Comparison of ENCODE assay signal across 25 cellular contexts in genomic region chr10:67144554-67144953, GRCh38.
DNase-seq lines count a peak whose midpoint lies in the region; ATAC-seq, FAIRE-seq and TF ChIP-seq lines count a peak whose summit lies in the region.
"Had no signal": no experiment of that assay in that cellular context is flagged by ENCODE, and none has a peak within 500 bp of the region (broad histone marks: within the 10 kb centered on the region; RNA-seq: fewer than 3 reads in every experiment).

No MANE protein-coding gene starts in this region.

- H3K14ac ChIP-seq in neuronal stem cell (ENCODE audit: low read length) = no peak overlapping the region

- TF ChIP-seq POLR2A in HepG2 (IDR thresholded peaks at IDR 0.05; ENCODE audit: insufficient read depth in 1 of 2, low read depth in 2 of 2, low read length in 2 of 2) (no peak), right lobe of liver (IDR thresholded peaks at IDR 0.05) (no peak)

- no peak overlapping the region for H2BK12ac ChIP-seq in neuronal stem cell (ENCODE audit: low read length)

- no peak for FAIRE-seq in HepG2 (lab: Jason Lieb, UNC)
- FAIRE-seq: GM12878, GM12892, GM18507 had no signal

- DNase-seq in HepG2 (ENCODE audit: low spot score) (no peak), right lobe of liver (no peak), neuronal stem cell (ENCODE audit: low spot score) (no peak), ecto neural progenitor cell (ENCODE audit: low spot score) (no peak), NCI-H2196 treated with DMSO at 0.1 percent for 48 hours (lab: John Stamatoyannopoulos, UW; ENCODE audit: unreplicated experiment) (no peak)
- peak; percentile 10 for DNase-seq in Jurkat, Clone E6-1 (ENCODE audit: low read depth, low spot score)
- DNase-seq: ACHN; BE2C; C1 segment of cervical spinal cord; CD4-positive, alpha-beta memory T cell; CD4-positive, CD25-positive, alpha-beta regulatory T cell; CD8-positive, alpha-beta memory T cell; COR-L47; DMS 273 treated with DMSO at 0.1 percent for 48 hours; DMS153; DMS53; DMS79; DND-41; EL; GDM1 had no signal

- H3K4me1 ChIP-seq in HepG2 (ENCODE audit: insufficient read depth, low read length) (no peaks in the 10 kb centered on the region), right lobe of liver (no peaks in the 10 kb centered on the region), neuronal stem cell (ENCODE audit: control insufficient read depth in 2 of 2, insufficient read depth in 1 of 2, low read depth in 1 of 2, low read length in 2 of 2) (no peaks in the 10 kb centered on the region)
- H3K4me1 ChIP-seq: BE2C, BLaER1 had no signal

- ATAC-seq in HepG2 = no peak
- ATAC-seq in right lobe of liver = no peak
- ATAC-seq: GM12878 had no signal

- H3K9me3 ChIP-seq in HepG2 (ENCODE audit: low read length) (no peaks in the 10 kb centered on the region), right lobe of liver (no peaks in the 10 kb centered on the region), neuronal stem cell (replicated peaks in 1 of 2; ENCODE audit: control insufficient read depth in 2 of 2, insufficient read depth in 1 of 2, low read depth in 1 of 2, low read length in 2 of 2) (no peaks in the 10 kb centered on the region)
- H3K9me3 ChIP-seq: BE2C, BLaER1 had no signal

- H3K4me2 ChIP-seq in HepG2 (ENCODE audit: low read depth, low read length) (no peak overlapping the region), neuronal stem cell (ENCODE audit: insufficient read depth, low read length, poor library complexity, severe bottlenecking) (no peak overlapping the region)
- H3K4me2 ChIP-seq: BLaER1 had no signal

- in situ Hi-C loops in HepG2 (cut with HindIII; ENCODE audit: extremely low pct_ligation_motif_present, low pct_unique_long_range_greater_than_20kb) = no loop called here

- no peak for TF ChIP-seq RAD21 in HepG2 (CRISPR knock-in tag; IDR thresholded peaks at IDR 0.05)

- H3K4ac ChIP-seq in neuronal stem cell (ENCODE audit: low read length) = no peak overlapping the region

- TF ChIP-seq CTCF in HepG2 (CRISPR knock-in tag; IDR thresholded peaks at IDR 0.05) = no peak
- TF ChIP-seq CTCF in right lobe of liver (IDR thresholded peaks at IDR 0.05) = no peak

- H2AK5ac ChIP-seq in neuronal stem cell (ENCODE audit: low read depth, low read length) = no peak overlapping the region

- no peak overlapping the region for H4K91ac ChIP-seq in neuronal stem cell (ENCODE audit: low read depth, low read length, poor library complexity)

- H3K79me1 ChIP-seq in neuronal stem cell (ENCODE audit: low read depth, low read length) = no peaks in the 10 kb centered on the region

- H2BK120ac ChIP-seq in neuronal stem cell (ENCODE audit: low read depth, low read length) = no peak overlapping the region

- no peak overlapping the region for H2BK15ac ChIP-seq in neuronal stem cell (ENCODE audit: low read length)

- no TSS peak for BruUV-seq in HepG2 (replicated peaks; lab: Mats Ljungman, UMichigan)

- H4K20me1 ChIP-seq in HepG2 (ENCODE audit: insufficient read depth, low read length) = no peaks in the 10 kb centered on the region
- H4K20me1 ChIP-seq: BLaER1 had no signal

- intact Hi-C loops in HepG2 (cut with micrococcal nuclease; ENCODE audit: unreplicated experiment) = no loop called here
- intact Hi-C loops in right lobe of liver (cut with DNase I) = no loop called here

- H3K4me3 ChIP-seq in HepG2 (replicated peaks in 1 of 3; ENCODE audit: insufficient read depth in 1 of 3, low read depth in 2 of 3, low read length in 3 of 3) (no peak overlapping the region), right lobe of liver (no peak overlapping the region), neuronal stem cell (ENCODE audit: low read length in 2 of 2) (no peak overlapping the region)
- H3K4me3 ChIP-seq in Jurkat, Clone E6-1 (ENCODE audit: low read length) = no peak overlapping the region
- H3K4me3 ChIP-seq: BLaER1, GM12878 had no signal

- H3K9ac ChIP-seq in HepG2 (ENCODE audit: insufficient read depth, low read depth, low read length) = no peak overlapping the region
- no peak overlapping the region for H3K9ac ChIP-seq in neuronal stem cell (ENCODE audit: low read depth, low read length, poor library complexity)
- H3K9ac ChIP-seq: BLaER1 had no signal

- no peak overlapping the region for H2BK5ac ChIP-seq in neuronal stem cell (ENCODE audit: low read length)

- H2AFZ ChIP-seq in HepG2 (ENCODE audit: low read length) = no peak overlapping the region
- H2AFZ ChIP-seq in neuronal stem cell (ENCODE audit: low read length) = peak overlapping the region; percentile 2

- CTCF ChIA-PET in HepG2 (lab: Yijun Ruan, JAX; ENCODE audit: low intra/inter-chr PET ratio, low total read pairs) = no interaction called here

- H3K27me3 ChIP-seq in HepG2 (ENCODE audit: control insufficient read depth in 1 of 2, insufficient read depth in 2 of 2, low read length in 2 of 2) = no peaks in the 10 kb centered on the region
- H3K27me3 ChIP-seq in right lobe of liver = no peaks in the 10 kb centered on the region
- H3K27me3 ChIP-seq in neuronal stem cell (ENCODE audit: control insufficient read depth in 3 of 3, insufficient read depth in 3 of 3, low read depth in 1 of 3, low read length in 3 of 3) = no peaks in the 10 kb centered on the region
- H3K27me3 ChIP-seq: BE2C, BLaER1 had no signal

- no peak overlapping the region for H4K8ac ChIP-seq in neuronal stem cell (ENCODE audit: low read depth, low read length)

- TF ChIP-seq EP300 in HepG2 (IDR thresholded peaks at IDR 0.05; ENCODE audit: low read depth in 2 of 2, low read length in 2 of 2) = no peak
- no peak for TF ChIP-seq EP300 in HepG2 (CRISPR knock-in tag; IDR thresholded peaks at IDR 0.05; ENCODE audit: borderline replicate concordance)

- POLR2A ChIA-PET in HepG2 (lab: Yijun Ruan, JAX) = no interaction called here

- H3K27ac ChIP-seq in HepG2 (ENCODE audit: extremely low read length, insufficient read depth, low read length) (no peak overlapping the region), right lobe of liver (no peak overlapping the region), neuronal stem cell (replicated peaks; ENCODE audit: low read length) (no peak overlapping the region)
- H3K27ac ChIP-seq: 22Rv1, BLaER1 had no signal

- H3K23ac ChIP-seq in neuronal stem cell (ENCODE audit: low read depth, low read length, poor library complexity) = no peak overlapping the region

- WGBS in HepG2 (ENCODE audit: low lambda C conversion rate) = 95% methylated on average over 1 of the region's 1 CpG
- WGBS in right lobe of liver (ENCODE audit: insufficient coverage, low coverage, low lambda C conversion rate, missing lambda C conversion rate) = 100% methylated on average over 1 of the region's 1 CpG
- no CpG with 5 or more reads among the region's 1 CpG for WGBS in neuronal stem cell (ENCODE audit: extremely low coverage in 2 of 2, insufficient read length in 2 of 2, insufficient replicate concordance in 1 of 2), 2 donors

- no peak overlapping the region for H3K18ac ChIP-seq in neuronal stem cell (ENCODE audit: low read length)

- H3K79me2 ChIP-seq in HepG2 (ENCODE audit: insufficient read depth, low read length) = no peaks in the 10 kb centered on the region

- H3K36me3 ChIP-seq in HepG2 (replicated peaks in 1 of 2; ENCODE audit: control insufficient read depth in 1 of 2, insufficient read depth in 2 of 2, low read length in 2 of 2) (no peaks in the 10 kb centered on the region), right lobe of liver (no peaks in the 10 kb centered on the region), neuronal stem cell (replicated peaks in 1 of 2; ENCODE audit: control insufficient read depth in 2 of 2, insufficient read depth in 2 of 2, low read length in 2 of 2) (no peaks in the 10 kb centered on the region)
- H3K36me3 ChIP-seq: BE2C, BLaER1 had no signal

TF ChIP-seq in HepG2, 621 proteins besides CTCF, POLR2A, EP300 and RAD21:
- TF ChIP-seq ZNF652 (CRISPR knock-in tag; IDR thresholded peaks at IDR 0.05; ENCODE audit: borderline replicate concordance, low read depth) (no peak), REPIN1 (CRISPR knock-in tag; IDR thresholded peaks at IDR 0.05; ENCODE audit: borderline replicate concordance, low read depth) (no peak), TEF (CRISPR knock-in tag; IDR thresholded peaks at IDR 0.05) (no peak), ZBTB26 (CRISPR knock-in tag; IDR thresholded peaks at IDR 0.05; ENCODE audit: borderline replicate concordance) (no peak), PHF8 (CRISPR knock-in tag; IDR thresholded peaks at IDR 0.05) (no peak), ZBTB20 (CRISPR knock-in tag; IDR thresholded peaks at IDR 0.05; ENCODE audit: borderline replicate concordance, low read depth) (no peak), MAFF (IDR thresholded peaks at IDR 0.05; ENCODE audit: low read depth, low read length) (peak; percentile 41), MAFK (conservative IDR thresholded peaks at IDR 0.05 in 1 of 2, IDR thresholded peaks at IDR 0.05 in 1 of 2; ENCODE audit: low read length in 2 of 2) (peak; percentile 7 to 52; a peak in 2 of 4 replicates), KDM2A (CRISPR knock-in tag; IDR thresholded peaks at IDR 0.05; ENCODE audit: borderline replicate concordance, low read depth) (no peak)
